Comparison of ENCODE assay signal across 12 cellular contexts in the genomic region with DNA sequence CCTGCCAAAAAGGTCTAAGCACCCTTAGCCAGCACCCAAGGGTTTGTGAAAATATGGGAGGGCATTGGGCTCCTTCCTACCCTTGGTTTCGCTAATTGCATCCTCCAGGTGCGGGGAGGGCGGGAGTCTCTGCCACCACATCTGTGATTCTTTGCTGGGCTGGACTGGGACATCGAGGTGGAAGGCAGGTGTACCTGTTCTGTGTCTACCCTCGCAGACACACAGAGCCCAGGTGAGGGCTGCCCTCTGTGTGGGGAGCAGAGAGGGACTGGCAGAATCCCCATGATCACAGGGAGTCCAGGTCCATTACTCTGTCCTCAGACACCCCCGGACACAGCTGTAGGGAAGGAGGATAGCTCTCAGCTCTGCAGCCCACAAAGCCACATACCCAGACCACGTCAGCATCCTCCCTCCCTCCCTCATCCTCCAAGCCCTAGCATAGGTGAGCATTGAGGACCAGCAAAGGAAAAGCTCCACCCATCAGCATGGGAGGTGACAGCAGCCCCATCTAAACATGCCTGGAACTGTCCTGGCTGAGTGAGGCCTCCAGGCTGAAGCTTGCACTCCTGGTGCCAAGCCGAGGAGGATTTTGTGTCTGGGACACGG. TPM values are rescaled to one million over a fixed set of nuclear protein-coding genes. Genes with fewer than 3 reads are reported as not detected.
DNase-seq lines count a peak whose midpoint lies in the region; ATAC-seq, FAIRE-seq and TF ChIP-seq lines count a peak whose summit lies in the region.
"Had no signal": no experiment of that assay in that cellular context is flagged by ENCODE, and none has a peak within 500 bp of the region (broad histone marks: within the 10 kb centered on the region; RNA-seq: fewer than 3 reads in every experiment).

No MANE protein-coding gene starts in this region.

- POLR2A ChIA-PET in naive thymus-derived CD8-positive, alpha-beta T cell (lab: Charles Lee) = no interaction called here

- H4K20me1 ChIP-seq in DND-41 (ENCODE audit: insufficient read depth, low read length) = no peaks in the 10 kb centered on the region

- H3K79me2 ChIP-seq in DND-41 (ENCODE audit: insufficient read depth, low read length) = no peaks in the 10 kb centered on the region

- TF ChIP-seq CTCF in DND-41 (IDR thresholded peaks at IDR 0.05; ENCODE audit: borderline replicate concordance, extremely low read depth, low read length, poor library complexity, severe bottlenecking) = no peak
- no peak for TF ChIP-seq CTCF in RWPE2 (IDR thresholded peaks at IDR 0.05; ENCODE audit: poor library complexity, severe bottlenecking)
- no peak for TF ChIP-seq CTCF in bronchial epithelial cell (IDR thresholded peaks at IDR 0.05; ENCODE audit: insufficient read depth, low read length, severe bottlenecking)

- no peak overlapping the region for H2AFZ ChIP-seq in DND-41 (ENCODE audit: low read depth, low read length)

- no peaks in the 10 kb centered on the region for H3K9me3 Mint-ChIP-seq in naive thymus-derived CD8-positive, alpha-beta T cell

- H3K36me3 ChIP-seq in DND-41 (ENCODE audit: insufficient read depth, low read length) (no peaks in the 10 kb centered on the region), RWPE2 (ENCODE audit: low read depth) (no peaks in the 10 kb centered on the region), bronchial epithelial cell (ENCODE audit: control insufficient read depth, insufficient read depth, low read length) (no peaks in the 10 kb centered on the region)

- peak; percentile 40; the same call in 1 of the 3 replicates for ATAC-seq in DND-41 (ENCODE audit: insufficient read depth, low read depth)
- ATAC-seq in RWPE2 (ENCODE audit: low read depth) = peak; percentile 91
- peak; percentile 35 to 67 for ATAC-seq in naive thymus-derived CD8-positive, alpha-beta T cell
- no peak for ATAC-seq in HG03108 (IDR thresholded peaks at IDR 0.05; ENCODE audit: unreplicated experiment)
- ATAC-seq in HG03045 (IDR thresholded peaks at IDR 0.05; ENCODE audit: unreplicated experiment) = no peak
- ATAC-seq: psoas muscle had no signal

- no peaks in the 10 kb centered on the region for H3K27me3 Mint-ChIP-seq in naive thymus-derived CD8-positive, alpha-beta T cell

- DNase-seq in DND-41 = no peak
- DNase-seq in RWPE2 (ENCODE audit: low spot score) = peak; percentile 66
- peak; percentile 95 for DNase-seq in bronchial epithelial cell (ENCODE audit: low read depth)
- no peak for DNase-seq in naive thymus-derived CD8-positive, alpha-beta T cell
- no peak for DNase-seq in AG08396 (ENCODE audit: low spot score)
- no peak for DNase-seq in SIG-M5 treated with dmso at 0.1 percent for 504 hours (lab: John Stamatoyannopoulos, UW; ENCODE audit: unreplicated experiment)
- DNase-seq: KG1, NCI-H2029 treated with DMSO at 0.1 percent for 48 hours, psoas muscle had no signal

- H3K4me1 ChIP-seq in DND-41 (ENCODE audit: insufficient read depth, low read length) = no peaks in the 10 kb centered on the region
- H3K4me1 ChIP-seq in RWPE2 (ENCODE audit: insufficient read depth, poor library complexity, severe bottlenecking) = peaks cover 14% of the 10 kb centered on the region

- H3K4me3 ChIP-seq in DND-41 (ENCODE audit: low read depth in 1 of 2, low read length in 2 of 2) (no peak overlapping the region), RWPE2 (ENCODE audit: severe bottlenecking) (no peak overlapping the region), bronchial epithelial cell (ENCODE audit: low read depth, low read length) (no peak overlapping the region)
- H3K4me3 ChIP-seq: psoas muscle had no signal

- FAIRE-seq in bronchial epithelial cell (lab: Jason Lieb, UNC) = peak; percentile 36
- FAIRE-seq: endometrium had no signal

- peak overlapping the region in 2 of 10 donors; percentile 28 to 78 for H3K27ac Mint-ChIP-seq in naive thymus-derived CD8-positive, alpha-beta T cell

- no peaks in the 10 kb centered on the region for H3K9me3 ChIP-seq in DND-41 (ENCODE audit: insufficient read depth, low read length, severe bottlenecking)
- no peaks in the 10 kb centered on the region for H3K9me3 ChIP-seq in RWPE2 (ENCODE audit: severe bottlenecking)
- H3K9me3 ChIP-seq: psoas muscle had no signal

- H3K9ac ChIP-seq in DND-41 (ENCODE audit: low read depth, low read length) = no peak overlapping the region

- H3K4me3 Mint-ChIP-seq in naive thymus-derived CD8-positive, alpha-beta T cell = no peak overlapping the region

- no peak overlapping the region for H3K4me2 ChIP-seq in DND-41 (ENCODE audit: insufficient read depth, low read length)

- no peak overlapping the region for H3K27ac ChIP-seq in DND-41 (ENCODE audit: low read length)
- peak overlapping the region; percentile 22 for H3K27ac ChIP-seq in RWPE2 (ENCODE audit: poor library complexity, severe bottlenecking)
- H3K27ac ChIP-seq: psoas muscle had no signal

- H3K27me3 ChIP-seq in DND-41 (ENCODE audit: insufficient read depth, low read length, poor library complexity) = peaks cover 10% of the 10 kb centered on the region
- no peaks in the 10 kb centered on the region for H3K27me3 ChIP-seq in RWPE2 (ENCODE audit: insufficient read depth, poor library complexity, severe bottlenecking)
- H3K27me3 ChIP-seq in bronchial epithelial cell (ENCODE audit: control insufficient read depth, insufficient read depth, low read length) = no peaks in the 10 kb centered on the region

- peaks cover 0 to 31% (median 10%) of the 10 kb centered on the region in 4 donors for H3K4me1 Mint-ChIP-seq in naive thymus-derived CD8-positive, alpha-beta T cell

- no peaks in the 10 kb centered on the region for H3K36me3 Mint-ChIP-seq in naive thymus-derived CD8-positive, alpha-beta T cell

RNA-seq across cellular contexts. Expression of gene PLB1, which starts 49.8 kb away (rescaled TPM):
- 1.5 and 1.6 TPM in 2 replicates for total RNA-seq in bronchial epithelial cell
- total RNA-seq in naive thymus-derived CD8-positive, alpha-beta T cell = under 1 TPM in 1 of 2 experiments, not detected in 1; 0.34 TPM
- polyA plus RNA-seq in naive thymus-derived CD8-positive, alpha-beta T cell = under 1 TPM in 2 of 3 donors, not detected in 1; 0.29 to 0.34 TPM

Comparison
In these comparisons a context has a peak if more than half of its experiments do, and no peak if none do; other contexts are left out.
1. ATAC-seq: peak in DND-41 (single experiment), RWPE2 (single experiment) and naive thymus-derived CD8-positive, alpha-beta T cell (2 of 2); none in HG03108 (single experiment) and HG03045 (single experiment).
2. DNase-seq: peak in RWPE2 (single experiment) and bronchial epithelial cell (single experiment); none in DND-41 (single experiment), naive thymus-derived CD8-positive, alpha-beta T cell (0 of 10), AG08396 (single experiment) and SIG-M5 treated with dmso at 0.1 percent for 504 hours (single experiment).